ENCODE assay signal across 8 cellular contexts in genomic region chr1:45512641-45513054, GRCh38. TPM values are rescaled to one million over a fixed set of nuclear protein-coding genes. Genes with fewer than 3 reads are reported as not detected.
DNase-seq lines count a peak whose midpoint lies in the region; ATAC-seq and TF ChIP-seq lines count a peak whose summit lies in the region.

No MANE protein-coding gene starts in this region.

- intact Hi-C loops in Right ventricle myocardium superior (cut with DNase I) = loop anchor here (5.0 kb wide), 1 partner anchor 55 kb away; no protein-coding TSS in a partner anchor

- peak; percentile 85 for TF ChIP-seq CTCF in retinal pigment epithelial cell (conservative IDR thresholded peaks at IDR 0.05; ENCODE audit: low read depth, low read length)

- H3K4me3 ChIP-seq in retinal pigment epithelial cell (ENCODE audit: low read length) = no peak overlapping the region

- DNase-seq in EL (peak; percentile 76), LHCN-M2 (ENCODE audit: low read depth) (peak; percentile 74), SK-N-DZ (ENCODE audit: low spot score) (peak; percentile 68), Right ventricle myocardium superior (no peak), retinal pigment epithelial cell (ENCODE audit: low read depth) (peak; percentile 69), GM19240 (ENCODE audit: insufficient read length, low spot score) (no peak)
- DNase-seq in activated naive CD4-positive, alpha-beta T cell treated with anti-CD3 and anti-CD28 coated beads, Interleukin-2, amount 50 U/mL, for 16 hours = peak; percentile 52

- ATAC-seq in Right ventricle myocardium superior (ENCODE audit: poor library complexity) (peak; percentile 61), HG02981 (IDR thresholded peaks at IDR 0.05; ENCODE audit: unreplicated experiment) (no peak)

RNA-seq across cellular contexts. Expression of gene PRDX1, which starts 9.0 kb away (rescaled TPM):
- total RNA-seq in LHCN-M2 (2014; rRNA removed) (507 and 546 TPM in 2 replicates), Right ventricle myocardium superior (319 TPM)
- polyA plus RNA-seq in LHCN-M2 (2012) = 1,051 TPM
- 932 and 979 TPM in 2 replicates for polyA plus RNA-seq in SK-N-DZ (2014; cell fraction: cytosol; rRNA removed)
- 322 and 425 TPM in 2 replicates for polyA plus RNA-seq in SK-N-DZ (2014; cell fraction: nucleus; rRNA removed)

RNA-seq across cellular contexts. Expression of gene MMACHC, which starts 12.5 kb away (rescaled TPM):
- 7.2 and 8.4 TPM in 2 replicates for total RNA-seq in LHCN-M2 (2014; rRNA removed)
- polyA plus RNA-seq in LHCN-M2 (2012) = 8.3 TPM
- polyA plus RNA-seq in SK-N-DZ (2014; cell fraction: cytosol; rRNA removed) = 5.1 and 5.7 TPM in 2 replicates
- 1.6 and 4.8 TPM in 2 replicates for polyA plus RNA-seq in SK-N-DZ (2014; cell fraction: nucleus; rRNA removed)
- total RNA-seq in Right ventricle myocardium superior = 19.1 TPM

RNA-seq across cellular contexts. Expression of gene CCDC163, which starts 12.8 kb away (rescaled TPM):
- total RNA-seq in LHCN-M2 (2014; rRNA removed) = 1.1 and 1.6 TPM in 2 replicates
- 0.77 TPM for polyA plus RNA-seq in LHCN-M2 (2012)
- polyA plus RNA-seq in SK-N-DZ (2014; cell fraction: cytosol; rRNA removed) = 6.4 and 6.7 TPM in 2 replicates
- polyA plus RNA-seq in SK-N-DZ (2014; cell fraction: nucleus; rRNA removed) = 1.8 and 2.9 TPM in 2 replicates
- total RNA-seq in Right ventricle myocardium superior = 0.38 TPM

RNA-seq across cellular contexts. Expression of gene TESK2, which starts 21.7 kb away (rescaled TPM):
- 0.77 and 1.3 TPM in 2 replicates for total RNA-seq in LHCN-M2 (2014; rRNA removed)
- 1.0 TPM for polyA plus RNA-seq in LHCN-M2 (2012)
- polyA plus RNA-seq in SK-N-DZ (2014; cell fraction: cytosol; rRNA removed) = 2.3 and 3.3 TPM in 2 replicates
- polyA plus RNA-seq in SK-N-DZ (2014; cell fraction: nucleus; rRNA removed) = 1.7 and 2.1 TPM in 2 replicates
- 1.5 TPM for total RNA-seq in Right ventricle myocardium superior

RNA-seq across cellular contexts. Expression of gene AKR1A1, which starts 38.0 kb away (rescaled TPM):
- total RNA-seq in LHCN-M2 (2014; rRNA removed) = 64.3 and 67.5 TPM in 2 replicates
- polyA plus RNA-seq in LHCN-M2 (2012) = 141 TPM
- 157 and 160 TPM in 2 replicates for polyA plus RNA-seq in SK-N-DZ (2014; cell fraction: cytosol; rRNA removed)
- 148 and 192 TPM in 2 replicates for polyA plus RNA-seq in SK-N-DZ (2014; cell fraction: nucleus; rRNA removed)
- 43.3 TPM for total RNA-seq in Right ventricle myocardium superior

Comparison
In these comparisons a context has a peak if more than half of its experiments do, and no peak if none do; other contexts are left out.
1. DNase-seq: peak in EL (single experiment), LHCN-M2 (single experiment), SK-N-DZ (single experiment), activated naive CD4-positive, alpha-beta T cell treated with anti-CD3 and anti-CD28 coated beads, Interleukin-2, amount 50 U/mL, for 16 hours (single experiment) and retinal pigment epithelial cell (single experiment); none in Right ventricle myocardium superior (single experiment) and GM19240 (single experiment).